26 cellular contexts compared by ENCODE assay signal in genomic region chr18:56036673-56037072, GRCh38.
"Had no signal": no experiment of that assay in that cellular context is flagged by ENCODE, and none has a peak within 500 bp of the region (broad histone marks: within the 10 kb centered on the region; RNA-seq: fewer than 3 reads in every experiment).

No MANE protein-coding gene starts in this region.

- H3K27ac Mint-ChIP-seq: activated CD4-positive, alpha-beta T cell treated with anti-CD3 and anti-CD28 coated beads, Interleukin-2, amount 10 ng/mL, durations not matched to agents 24 days and 14 days; activated CD8-positive, alpha-beta memory T cell treated with anti-CD3 and anti-CD28 coated beads, Interleukin-2, amount 10 ng/mL, durations not matched to agents 7 days and 5 days; activated CD8-positive, alpha-beta T cell treated with anti-CD3 and anti-CD28 coated beads for 36 hours; activated naive CD8-positive, alpha-beta T cell treated with anti-CD3 and anti-CD28 coated beads, Interleukin-2, amount 50 U/mL, for 24 hours; natural killer cell treated with Interleukin-12 subunit alpha and Interleukin-12 subunit beta and Interleukin-15 and Interleukin-18, amount 100 ng/mL, for 72 hours had no signal

- DNase-seq: activated CD4-positive, alpha-beta T cell treated with anti-CD3 and anti-CD28 coated beads, Interleukin-2, amount 10 ng/mL, durations not matched to agents 24 days and 14 days; activated CD8-positive, alpha-beta memory T cell treated with anti-CD3 and anti-CD28 coated beads, Interleukin-2, amount 10 ng/mL, durations not matched to agents 7 days and 5 days; activated CD8-positive, alpha-beta T cell treated with anti-CD3 and anti-CD28 coated beads for 36 hours; activated effector memory CD4-positive, alpha-beta T cell treated with anti-CD3 and anti-CD28 coated beads, Interleukin-2, amount 50 U/mL, for 16 hours; activated naive CD4-positive, alpha-beta T cell treated with anti-CD3 and anti-CD28 coated beads, Interleukin-2, amount 50 U/mL, for 16 hours; activated naive CD8-positive, alpha-beta T cell treated with anti-CD3 and anti-CD28 coated beads, Interleukin-2, amount 50 U/mL, for 24 hours; activated T-cell treated with anti-CD3 and anti-CD28 coated beads for 4 hours; anterior cingulate cortex; brain microvascular endothelial cell; colonic mucosa; dorsolateral prefrontal cortex; esophagus squamous epithelium; hippocampal formation; left ventricle myocardium inferior; midbrain; ovary; psoas muscle; right cardiac atrium; stimulated activated CD4-positive, alpha-beta T cell treated with anti-CD3 and anti-CD28 coated beads, Interleukin-4, amount 100 ng/mL, for 24 hours; stimulated activated naive CD8-positive, alpha-beta T cell treated with anti-CD3 and anti-CD28 coated beads, Interleukin-15, Interleukin-2, amounts not matched to agents 100 U/mL and 50 U/mL, for 24 hours; SW 1271; T-helper 2 cell; upper lobe of left lung had no signal

- ATAC-seq: activated CD4-positive, CD25-positive, alpha-beta regulatory T cell treated with anti-CD3 and anti-CD28 coated beads, Interleukin-2, amount 50 U/mL, for 24 hours; activated CD8-positive, alpha-beta memory T cell treated with anti-CD3 and anti-CD28 coated beads, Interleukin-2, amount 10 ng/mL, durations not matched to agents 7 days and 5 days; activated CD8-positive, alpha-beta T cell treated with anti-CD3 and anti-CD28 coated beads for 36 hours; activated naive CD8-positive, alpha-beta T cell treated with anti-CD3 and anti-CD28 coated beads, Interleukin-2, amount 50 U/mL, for 24 hours; natural killer cell treated with Interleukin-12 subunit alpha and Interleukin-12 subunit beta and Interleukin-15 and Interleukin-18, amount 100 ng/mL, for 72 hours; psoas muscle; right cardiac atrium; stimulated activated naive CD8-positive, alpha-beta T cell treated with anti-CD3 and anti-CD28 coated beads, Interleukin-15, Interleukin-2, amounts not matched to agents 100 U/mL and 50 U/mL, for 24 hours had no signal

- H3K27me3 Mint-ChIP-seq: activated CD4-positive, alpha-beta T cell treated with anti-CD3 and anti-CD28 coated beads, Interleukin-2, amount 10 ng/mL, durations not matched to agents 24 days and 14 days; activated CD8-positive, alpha-beta memory T cell treated with anti-CD3 and anti-CD28 coated beads, Interleukin-2, amount 10 ng/mL, durations not matched to agents 7 days and 5 days; activated CD8-positive, alpha-beta T cell treated with anti-CD3 and anti-CD28 coated beads for 36 hours; activated naive CD8-positive, alpha-beta T cell treated with anti-CD3 and anti-CD28 coated beads, Interleukin-2, amount 50 U/mL, for 24 hours; central memory CD8-positive, alpha-beta T cell; natural killer cell treated with Interleukin-12 subunit alpha and Interleukin-12 subunit beta and Interleukin-15 and Interleukin-18, amount 100 ng/mL, for 72 hours had no signal

- H3K4me3 Mint-ChIP-seq: activated CD4-positive, alpha-beta T cell treated with anti-CD3 and anti-CD28 coated beads, Interleukin-2, amount 10 ng/mL, durations not matched to agents 24 days and 14 days; activated CD8-positive, alpha-beta memory T cell treated with anti-CD3 and anti-CD28 coated beads, Interleukin-2, amount 10 ng/mL, durations not matched to agents 7 days and 5 days; activated CD8-positive, alpha-beta T cell treated with anti-CD3 and anti-CD28 coated beads for 36 hours; activated naive CD8-positive, alpha-beta T cell treated with anti-CD3 and anti-CD28 coated beads, Interleukin-2, amount 50 U/mL, for 24 hours; central memory CD8-positive, alpha-beta T cell; natural killer cell treated with Interleukin-12 subunit alpha and Interleukin-12 subunit beta and Interleukin-15 and Interleukin-18, amount 100 ng/mL, for 72 hours had no signal

- H3K4me1 ChIP-seq: colonic mucosa, left ventricle myocardium inferior, psoas muscle, upper lobe of left lung had no signal

- H3K36me3 ChIP-seq: brain microvascular endothelial cell, colonic mucosa, esophagus squamous epithelium, left ventricle myocardium inferior, ovary, upper lobe of left lung had no signal

- H3K9me3 Mint-ChIP-seq: activated CD8-positive, alpha-beta T cell treated with anti-CD3 and anti-CD28 coated beads for 36 hours had no signal

- H3K27ac ChIP-seq: brain microvascular endothelial cell, colonic mucosa, dorsolateral prefrontal cortex, esophagus squamous epithelium, left ventricle myocardium inferior, ovary, psoas muscle, upper lobe of left lung had no signal

- H3K4me1 Mint-ChIP-seq: activated CD4-positive, alpha-beta T cell treated with anti-CD3 and anti-CD28 coated beads, Interleukin-2, amount 10 ng/mL, durations not matched to agents 24 days and 14 days; activated CD8-positive, alpha-beta memory T cell treated with anti-CD3 and anti-CD28 coated beads, Interleukin-2, amount 10 ng/mL, durations not matched to agents 7 days and 5 days; activated naive CD8-positive, alpha-beta T cell treated with anti-CD3 and anti-CD28 coated beads, Interleukin-2, amount 50 U/mL, for 24 hours; central memory CD8-positive, alpha-beta T cell had no signal

- H3K36me3 Mint-ChIP-seq: activated CD8-positive, alpha-beta memory T cell treated with anti-CD3 and anti-CD28 coated beads, Interleukin-2, amount 10 ng/mL, durations not matched to agents 7 days and 5 days; natural killer cell treated with Interleukin-12 subunit alpha and Interleukin-12 subunit beta and Interleukin-15 and Interleukin-18, amount 100 ng/mL, for 72 hours had no signal

- H3K4me3 ChIP-seq: colonic mucosa, dorsolateral prefrontal cortex, esophagus squamous epithelium, left ventricle myocardium inferior, ovary, psoas muscle, upper lobe of left lung had no signal

- H3K27me3 ChIP-seq: brain microvascular endothelial cell, colonic mucosa, dorsolateral prefrontal cortex, esophagus squamous epithelium, ovary, upper lobe of left lung had no signal

- H3K9me3 ChIP-seq: colonic mucosa, esophagus squamous epithelium, ovary, psoas muscle, upper lobe of left lung had no signal
